17 cellular contexts compared by ENCODE assay signal in the genomic region with DNA sequence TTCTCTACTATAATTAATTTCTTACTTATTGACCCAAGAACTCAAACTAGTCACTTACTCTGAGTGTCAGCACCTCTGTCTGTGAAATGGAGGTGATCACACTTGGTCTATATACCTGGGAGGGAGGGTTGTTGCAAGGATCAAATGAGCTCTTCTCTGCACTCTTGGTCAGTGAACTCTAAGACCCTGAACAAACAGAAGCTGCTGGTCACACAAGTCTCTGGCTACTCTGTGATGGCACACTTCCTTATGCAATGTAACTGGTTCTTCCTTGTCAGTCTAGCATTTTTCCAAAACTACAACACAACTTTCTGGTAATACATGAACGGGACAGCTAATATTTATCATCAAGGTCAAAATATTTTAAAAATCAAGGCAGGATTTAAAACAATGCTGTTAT.
"Had no signal": no experiment of that assay in that cellular context is flagged by ENCODE, and none has a peak within 500 bp of the region (broad histone marks: within the 10 kb centered on the region; RNA-seq: fewer than 3 reads in every experiment).

No MANE protein-coding gene starts in this region.

- H3K27me3 Mint-ChIP-seq: stimulated activated naive CD8-positive, alpha-beta T cell treated with anti-CD3 and anti-CD28 coated beads, Interleukin-15, amount 100 ng/mL, for 72 hours had no signal

- H3K9me3 ChIP-seq: prostate gland, SJCRH30, testis, upper lobe of right lung had no signal

- H3K27me3 ChIP-seq: brain microvascular endothelial cell, hepatocyte, SJCRH30, testis, upper lobe of right lung had no signal

- H2AFZ ChIP-seq: hepatocyte had no signal

- ATAC-seq: left ventricle myocardium superior; right cardiac atrium; stimulated activated naive CD8-positive, alpha-beta T cell treated with anti-CD3 and anti-CD28 coated beads, Interleukin-15, amount 100 ng/mL, for 72 hours; upper lobe of right lung had no signal

- FAIRE-seq: kidney had no signal

- H3K4me3 ChIP-seq: hepatocyte, prostate gland, SJCRH30, testis, upper lobe of right lung had no signal

- H3K27ac ChIP-seq: brain microvascular endothelial cell, hepatocyte, prostate gland, SJCRH30, upper lobe of right lung had no signal

- DNase-seq: activated CD4-positive, alpha-beta T cell treated with anti-CD3 and anti-CD28 coated beads, Interleukin-2, amount 50 U/mL, for 48 hours; activated naive CD4-positive, alpha-beta T cell treated with anti-CD3 and anti-CD28 coated beads, Interleukin-2, amount 50 U/mL, for 16 hours; brain microvascular endothelial cell; cerebellar nuclear complex; dermis blood vessel endothelial cell; kidney; left ventricle myocardium superior; mesendoderm; nephron progenitor cell; right cardiac atrium; SJCRH30; stimulated activated naive CD8-positive, alpha-beta T cell treated with anti-CD3 and anti-CD28 coated beads, Interleukin-15, amount 100 ng/mL, for 72 hours; SW 1271; testis; upper lobe of right lung had no signal

- H3K27ac Mint-ChIP-seq: nephron progenitor cell; stimulated activated naive CD8-positive, alpha-beta T cell treated with anti-CD3 and anti-CD28 coated beads, Interleukin-15, amount 100 ng/mL, for 72 hours had no signal

- H3K9me3 Mint-ChIP-seq: nephron progenitor cell; stimulated activated naive CD8-positive, alpha-beta T cell treated with anti-CD3 and anti-CD28 coated beads, Interleukin-15, amount 100 ng/mL, for 72 hours had no signal

- H3K4me3 Mint-ChIP-seq: nephron progenitor cell; stimulated activated naive CD8-positive, alpha-beta T cell treated with anti-CD3 and anti-CD28 coated beads, Interleukin-15, amount 100 ng/mL, for 72 hours had no signal

- H3K4me1 ChIP-seq: prostate gland had no signal

- H3K36me3 ChIP-seq: prostate gland had no signal
